In the genomic region with DNA sequence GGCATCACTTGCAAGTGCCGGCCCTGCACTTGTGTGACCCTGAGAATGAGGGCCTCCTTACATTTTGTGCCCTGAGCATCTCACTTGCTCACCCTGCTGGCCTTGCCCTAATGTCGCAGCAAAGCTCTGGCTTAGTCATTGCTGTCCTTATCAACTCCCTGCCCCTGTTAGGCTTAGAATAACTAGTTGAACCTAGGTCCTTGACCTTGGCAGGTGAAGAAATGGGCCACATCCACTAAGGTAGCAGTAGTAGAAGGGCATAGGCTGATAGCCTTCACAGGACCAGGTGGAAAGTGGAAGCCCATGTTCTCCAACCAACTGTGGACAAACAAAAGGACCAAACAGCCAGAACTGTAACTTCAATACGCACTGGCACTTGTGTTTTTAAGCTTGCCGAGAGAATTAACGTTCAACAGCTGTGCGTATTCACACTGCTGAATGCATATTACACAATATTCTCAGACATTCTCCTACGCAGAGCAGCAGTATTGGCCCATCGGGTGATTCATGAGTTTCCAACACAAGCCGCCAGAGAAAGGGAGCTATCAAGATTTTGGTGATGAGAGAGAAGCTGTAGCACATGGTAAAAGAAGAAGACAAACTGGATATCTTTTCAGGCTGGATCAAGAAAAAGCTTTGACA, we compare ENCODE assay signal across 8 cellular contexts. TPM values are rescaled to one million over a fixed set of nuclear protein-coding genes. Genes with fewer than 3 reads are reported as not detected.
A peak's percentile ranks its signal among the peaks of the same experiment; 100 is the strongest.
DNase-seq lines count a peak whose midpoint lies in the region; FAIRE-seq and TF ChIP-seq lines count a peak whose summit lies in the region.

No MANE protein-coding gene starts in this region.

- no peaks in the 10 kb centered on the region for H3K36me3 ChIP-seq in right atrium auricular region

- no peaks in the 10 kb centered on the region for H3K36me3 Mint-ChIP-seq in activated naive CD4-positive, alpha-beta T cell treated with anti-CD3 and anti-CD28 coated beads for 36 hours (ENCODE audit: low read depth)

- no peak overlapping the region for H3K4me3 ChIP-seq in right atrium auricular region

- no peaks in the 10 kb centered on the region for H3K9me3 ChIP-seq in right atrium auricular region

- peaks cover 12% of the 10 kb centered on the region for H3K4me1 Mint-ChIP-seq in activated naive CD4-positive, alpha-beta T cell treated with anti-CD3 and anti-CD28 coated beads for 36 hours (ENCODE audit: low read depth)

- H3K27ac Mint-ChIP-seq in activated naive CD4-positive, alpha-beta T cell treated with anti-CD3 and anti-CD28 coated beads for 36 hours: no peak overlapping the region

- no peaks in the 10 kb centered on the region for H3K27me3 ChIP-seq in right atrium auricular region

- CTCF ChIA-PET in activated naive CD4-positive, alpha-beta T cell treated with anti-CD3 and anti-CD28 coated beads for 36 hours (lab: Charles Lee): interaction anchor here (0.6 to 4.1 kb wide), 15 partner anchors 12 to 209 kb away, joined by 3 to 24 read pairs (median 4); partner anchors contain the start of gene CD2

- H3K9me3 Mint-ChIP-seq in activated naive CD4-positive, alpha-beta T cell treated with anti-CD3 and anti-CD28 coated beads for 36 hours: no peaks in the 10 kb centered on the region

- peaks cover 0 to 28% of the 10 kb centered on the region in 2 donors for H3K4me1 ChIP-seq in right atrium auricular region

- H3K27me3 Mint-ChIP-seq in activated naive CD4-positive, alpha-beta T cell treated with anti-CD3 and anti-CD28 coated beads for 36 hours (ENCODE audit: low read depth): no peaks in the 10 kb centered on the region

- no peak overlapping the region for H3K4me3 Mint-ChIP-seq in activated naive CD4-positive, alpha-beta T cell treated with anti-CD3 and anti-CD28 coated beads for 36 hours

- peak in 1 of 2 donors; percentile 54 for TF ChIP-seq CTCF in right atrium auricular region (IDR thresholded peaks at IDR 0.05)

- FAIRE-seq in GM12892 (lab: Jason Lieb, UNC): no peak

- intact Hi-C loops in activated naive CD4-positive, alpha-beta T cell treated with anti-CD3 and anti-CD28 coated beads for 36 hours (cut with micrococcal nuclease): loop anchor here (1.0 to 2.0 kb wide), 4 partner anchors 29 to 158 kb away; no protein-coding TSS in a partner anchor

- TF ChIP-seq POLR2A in GM12892 (IDR thresholded peaks at IDR 0.05; ENCODE audit: low read depth, low read length): no peak

- peak; percentile 47 for DNase-seq in stimulated activated CD4-positive, alpha-beta T cell treated with anti-CD3 and anti-CD28 coated beads, Interleukin-15, amount 100 ng/mL, for 24 hours
- no peak for DNase-seq in stimulated activated CD4-positive, alpha-beta T cell treated with anti-CD3 and anti-CD28 coated beads, Interleukin-12 subunit alpha, Interleukin-12 subunit beta, amount 100 ng/mL, for 4 hours
- peak; percentile 77 for DNase-seq in NCI-H226
- peak; percentile 77 for DNase-seq in activated naive CD4-positive, alpha-beta T cell treated with anti-CD3 and anti-CD28 coated beads for 36 hours
- DNase-seq in right atrium auricular region (ENCODE audit: low spot score): peak; percentile 89
- DNase-seq in stimulated activated CD8-positive, alpha-beta memory T cell treated with anti-CD3 and anti-CD28 coated beads, Interleukin-4, amount 100 ng/mL, for 48 hours: peak; percentile 52
- DNase-seq in GM12892 (ENCODE audit: insufficient read length): no peak
- no peak for DNase-seq in foreskin melanocyte

- peak overlapping the region; percentile 65 to 73 for H3K27ac ChIP-seq in right atrium auricular region

RNA-seq across cellular contexts. Expression of gene PTGFRN, which starts 27.7 kb away (rescaled TPM):
- total RNA-seq in activated naive CD4-positive, alpha-beta T cell treated with anti-CD3 and anti-CD28 coated beads for 36 hours: 10 to 100 TPM; 24.0 to 28.0 TPM
- 100 to 1,000 TPM; 129 to 141 TPM for total RNA-seq in right atrium auricular region
- 2.2 TPM for polyA plus RNA-seq in GM12892 (2012; ENCODE audit: missing spikeins)

Comparison
In these comparisons a context has a peak if more than half of its experiments do, and no peak if none do; other contexts are left out.
1. DNase-seq: peak in stimulated activated CD4-positive, alpha-beta T cell treated with anti-CD3 and anti-CD28 coated beads, Interleukin-15, amount 100 ng/mL, for 24 hours (single experiment), NCI-H226 (single experiment), activated naive CD4-positive, alpha-beta T cell treated with anti-CD3 and anti-CD28 coated beads for 36 hours (single experiment), right atrium auricular region (single experiment) and stimulated activated CD8-positive, alpha-beta memory T cell treated with anti-CD3 and anti-CD28 coated beads, Interleukin-4, amount 100 ng/mL, for 48 hours (single experiment); none in stimulated activated CD4-positive, alpha-beta T cell treated with anti-CD3 and anti-CD28 coated beads, Interleukin-12 subunit alpha, Interleukin-12 subunit beta, amount 100 ng/mL, for 4 hours (single experiment), GM12892 (single experiment) and foreskin melanocyte (single experiment).
2. RNA of gene PTGFRN, which starts 27.7 kb away (total RNA-seq): 129 to 141 TPM in right atrium auricular region; 24.0 to 28.0 TPM in activated naive CD4-positive, alpha-beta T cell treated with anti-CD3 and anti-CD28 coated beads for 36 hours; every median in the first group is over 4 times any median in the second.